Comparison of ENCODE assay signal across 18 cellular contexts in the genomic region with DNA sequence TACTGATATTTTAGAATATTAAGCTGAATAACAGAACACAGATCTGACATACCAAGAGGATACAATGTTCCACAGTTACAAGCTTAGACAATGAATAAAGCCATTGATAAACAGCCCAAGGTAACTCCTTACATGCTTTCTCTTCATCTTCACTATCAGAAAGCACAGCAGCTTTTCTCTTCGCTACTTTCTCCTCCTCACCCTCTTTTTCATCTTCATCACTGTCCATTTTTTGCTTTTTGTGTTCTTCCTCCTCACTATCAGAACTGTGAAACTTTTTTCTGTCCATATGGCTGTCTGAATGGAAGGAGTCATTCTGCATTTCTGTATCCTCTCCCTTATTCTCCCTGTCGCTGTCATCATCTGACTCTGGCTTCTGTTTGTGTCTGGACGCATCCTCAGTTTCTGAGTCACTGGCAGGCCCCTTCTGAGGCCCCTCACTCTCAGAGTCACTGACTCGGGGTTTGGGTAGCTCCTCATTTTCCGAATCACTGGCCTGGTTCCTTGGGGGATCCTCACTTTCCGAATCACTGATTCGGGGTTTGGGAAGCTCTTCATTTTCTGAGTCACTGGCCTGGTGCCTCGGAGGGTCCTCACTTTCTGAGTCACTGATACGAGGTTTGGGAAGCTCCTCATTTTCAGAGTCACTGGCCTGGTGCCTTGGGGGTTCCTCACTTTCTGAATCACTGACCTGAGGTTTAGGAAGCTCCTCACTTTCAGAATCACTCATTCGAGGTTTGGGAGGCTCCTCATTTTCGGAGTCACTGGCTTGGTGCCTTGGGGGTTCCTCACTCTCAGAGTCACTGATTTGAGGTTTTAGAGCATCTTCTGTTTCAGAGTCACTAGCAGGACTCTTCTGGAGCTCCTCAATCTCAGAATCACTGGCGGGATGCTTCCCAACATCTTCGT. TPM values are rescaled to one million over a fixed set of nuclear protein-coding genes. Genes with fewer than 3 reads are reported as not detected.
DNase-seq lines count a peak whose midpoint lies in the region; ATAC-seq and TF ChIP-seq lines count a peak whose summit lies in the region.
"Had no signal": no experiment of that assay in that cellular context is flagged by ENCODE, and none has a peak within 500 bp of the region (broad histone marks: within the 10 kb centered on the region; RNA-seq: fewer than 3 reads in every experiment).

No MANE protein-coding gene starts in this region.

- H3K27ac ChIP-seq in A673 (ENCODE audit: low read depth, low read length, poor library complexity, severe bottlenecking), result no peak overlapping the region
- H3K27ac ChIP-seq in CD8-positive, alpha-beta memory T cell (ENCODE audit: low read depth, low read length), result no peak overlapping the region
- H3K27ac ChIP-seq: BLaER1, KMS-11 had no signal

- POLR2A ChIA-PET in A673 (lab: Charles Lee; ENCODE audit: low non-redundant PET), result no interaction called here
- POLR2A ChIA-PET in CD8-positive, alpha-beta memory T cell (lab: Charles Lee), result no interaction called here

- DNase-seq in A673 (ENCODE audit: low spot score), result no peak
- no peak for DNase-seq in CD8-positive, alpha-beta memory T cell
- DNase-seq in T-helper 17 cell, result no peak
- DNase-seq in glomerular visceral epithelial cell (ENCODE audit: extremely low spot score), result peak; percentile 49
- no peak for DNase-seq in SKM-1 (lab: John Stamatoyannopoulos, UW; ENCODE audit: unreplicated experiment)
- no peak for DNase-seq in mesenteric fat pad (ENCODE audit: low spot score)
- DNase-seq in head of caudate nucleus, result no peak
- DNase-seq in islet precursor cell, result no peak
- DNase-seq: activated CD8-positive, alpha-beta memory T cell treated with anti-CD3 and anti-CD28 coated beads, Interleukin-2, amount 50 U/mL, for 4 hours; amygdala; foreskin fibroblast; immature natural killer cell; NCI-H1694 treated with DMSO at 0.1 percent for 48 hours; NCI-H82; SIG-M5; stimulated activated CD4-positive, alpha-beta T cell treated with anti-CD3 and anti-CD28 coated beads, Interleukin-1b, Interleukin-23, amount 100 ng/mL, for 48 hours had no signal

- no peaks in the 10 kb centered on the region for H3K27me3 Mint-ChIP-seq in CD8-positive, alpha-beta memory T cell
- H3K27me3 Mint-ChIP-seq in T-helper 17 cell, result no peaks in the 10 kb centered on the region

- peaks cover 18 to 75% (median 25%) of the 10 kb centered on the region in 3 donors for H3K36me3 Mint-ChIP-seq in CD8-positive, alpha-beta memory T cell
- H3K36me3 Mint-ChIP-seq in T-helper 17 cell (ENCODE audit: low read depth), result peaks cover 22% of the 10 kb centered on the region

- H3K27me3 ChIP-seq in A673 (replicated peaks; ENCODE audit: insufficient read depth, low read depth, low read length, poor library complexity), result no peaks in the 10 kb centered on the region
- no peaks in the 10 kb centered on the region for H3K27me3 ChIP-seq in CD8-positive, alpha-beta memory T cell (ENCODE audit: insufficient read depth, low read length, poor library complexity, severe bottlenecking)
- H3K27me3 ChIP-seq: BLaER1 had no signal

- H3K4me3 ChIP-seq in A673 (ENCODE audit: low read depth, low read length, poor library complexity, severe bottlenecking), result no peak overlapping the region
- H3K4me3 ChIP-seq in CD8-positive, alpha-beta memory T cell (ENCODE audit: low read length), result no peak overlapping the region
- H3K4me3 ChIP-seq: BLaER1 had no signal

- H3K4me1 Mint-ChIP-seq in CD8-positive, alpha-beta memory T cell, result peaks cover 29 to 52% (median 46%) of the 10 kb centered on the region in 3 donors
- H3K4me1 Mint-ChIP-seq in T-helper 17 cell, result peaks cover 24% of the 10 kb centered on the region

- peaks cover 60% of the 10 kb centered on the region for H3K36me3 ChIP-seq in A673 (ENCODE audit: insufficient read depth, low read length, poor library complexity, severe bottlenecking)
- H3K36me3 ChIP-seq in CD8-positive, alpha-beta memory T cell (ENCODE audit: insufficient read depth, low read length), result peaks cover 45% of the 10 kb centered on the region

- peak overlapping the region in 7 of 8 donors; percentile 24 to 95 (median 45) for H3K27ac Mint-ChIP-seq in CD8-positive, alpha-beta memory T cell
- peak overlapping the region; percentile 69 for H3K27ac Mint-ChIP-seq in T-helper 17 cell

- intact Hi-C loops in A673 (cut with micrococcal nuclease; ENCODE audit: unreplicated experiment), result no loop called here
- intact Hi-C loops in head of caudate nucleus (cut with DNase I), result no loop called here

- CTCF ChIA-PET in A673 (lab: Charles Lee), result no interaction called here
- CTCF ChIA-PET in CD8-positive, alpha-beta memory T cell (lab: Charles Lee), result interaction anchor here (1.0 kb wide), 1 partner anchor 25 kb away, joined by 3 read pairs; no protein-coding TSS in a partner anchor

- H3K9me3 ChIP-seq in A673 (ENCODE audit: low read depth, low read length, poor library complexity, severe bottlenecking) (no peaks in the 10 kb centered on the region), T-helper 17 cell (ENCODE audit: control insufficient read depth, low read length, poor library complexity, severe bottlenecking) (no peaks in the 10 kb centered on the region)
- no peaks in the 10 kb centered on the region for H3K9me3 ChIP-seq in CD8-positive, alpha-beta memory T cell (ENCODE audit: low read length)
- H3K9me3 ChIP-seq: BLaER1 had no signal

- no peak for TF ChIP-seq CTCF in A673 (conservative IDR thresholded peaks at IDR 0.05; ENCODE audit: low read depth, low read length)

- BruUV-seq in A673 (replicated peaks; lab: Mats Ljungman, UMichigan), result TSS peak; percentile 82

- peaks cover 27% of the 10 kb centered on the region for H3K4me1 ChIP-seq in A673 (ENCODE audit: insufficient read depth, low read length, poor library complexity, severe bottlenecking)
- peaks cover 18% of the 10 kb centered on the region for H3K4me1 ChIP-seq in CD8-positive, alpha-beta memory T cell (ENCODE audit: insufficient read depth, low read length)

- ATAC-seq in T-helper 17 cell, result no peak

- no peak overlapping the region for H3K4me3 Mint-ChIP-seq in CD8-positive, alpha-beta memory T cell
- H3K4me3 Mint-ChIP-seq in T-helper 17 cell, result no peak overlapping the region
- H3K4me3 Mint-ChIP-seq: immature natural killer cell had no signal

- H3K9me3 Mint-ChIP-seq in CD8-positive, alpha-beta memory T cell, result no peaks in the 10 kb centered on the region
- H3K9me3 Mint-ChIP-seq: immature natural killer cell had no signal

RNA-seq across cellular contexts. Expression of a gene that starts 21.5 kb away (rescaled TPM):
- total RNA-seq in A673 (2021) (66.0 and 67.2 TPM in 2 replicates), T-helper 17 cell (10 to 100 TPM; 26.4 TPM), mesenteric fat pad (39.1 TPM)
- 10 to 100 TPM; 49.9 to 53.7 TPM for total RNA-seq in CD8-positive, alpha-beta memory T cell
- 33.1 TPM for polyA plus RNA-seq in CD8-positive, alpha-beta memory T cell

RNA-seq across cellular contexts. Expression of a gene that starts 30.7 kb away (rescaled TPM):
- total RNA-seq in A673 (2021), result 0.24 TPM in 1 of 2 replicates, not detected in the other
- not detected for total RNA-seq in CD8-positive, alpha-beta memory T cell
- polyA plus RNA-seq in CD8-positive, alpha-beta memory T cell, result not detected
- total RNA-seq in T-helper 17 cell, result under 1 TPM; 0.23 to 0.75 TPM
- 2.1 TPM for total RNA-seq in mesenteric fat pad
